In genomic region chr2:65113816-65114215, GRCh38 we compare ENCODE assay signal across 22 cellular contexts.
"Had no signal": no experiment of that assay in that cellular context is flagged by ENCODE, and none has a peak within 500 bp of the region (broad histone marks: within the 10 kb centered on the region; RNA-seq: fewer than 3 reads in every experiment).

No MANE protein-coding gene starts in this region.

- DNase-seq: activated B cell treated with CpG ODN at 0.5 μM for 24 hours; activated CD4-positive, alpha-beta T cell treated with anti-CD3 and anti-CD28 coated beads, Interleukin-2, amount 50 U/mL, for 1 hour; activated effector memory CD4-positive, alpha-beta T cell treated with Interleukin-2 at 50 U/mL for 16 hours; activated naive CD4-positive, alpha-beta T cell treated with anti-CD3 and anti-CD28 coated beads, Interleukin-2, amount 50 U/mL, for 16 hours; cortex of kidney; effector CD4-positive, alpha-beta T cell; foreskin fibroblast; glutamatergic neuron; left ventricle myocardium superior; mesenchymal stem cell; occipital lobe; right cardiac atrium; small intestine; stimulated activated CD4-positive, alpha-beta T cell treated with anti-CD3 and anti-CD28 coated beads, Interleukin-4, amount 100 ng/mL, for 4 hours; stimulated activated CD8-positive, alpha-beta memory T cell treated with anti-CD3 and anti-CD28 coated beads, Interleukin-4, amount 100 ng/mL, for 48 hours; stimulated activated naive CD8-positive, alpha-beta T cell treated with anti-CD3 and anti-CD28 coated beads, Interleukin-15, Interleukin-2, amounts not matched to agents 100 U/mL and 50 U/mL, for 24 hours; T-helper 2 cell had no signal

- H3K27me3 Mint-ChIP-seq: activated B cell treated with CpG ODN at 0.5 μM for 24 hours; central memory CD8-positive, alpha-beta T cell; natural killer cell treated with Interleukin-12 subunit alpha and Interleukin-12 subunit beta and Interleukin-15 and Interleukin-18, amount 100 ng/mL, for 72 hours; progenitor cell of endocrine pancreas had no signal

- H3K36me3 Mint-ChIP-seq: natural killer cell treated with Interleukin-12 subunit alpha and Interleukin-12 subunit beta and Interleukin-15 and Interleukin-18, amount 100 ng/mL, for 72 hours had no signal

- H3K4me3 Mint-ChIP-seq: activated B cell treated with CpG ODN at 0.5 μM for 24 hours; brain; central memory CD8-positive, alpha-beta T cell; natural killer cell treated with Interleukin-12 subunit alpha and Interleukin-12 subunit beta and Interleukin-15 and Interleukin-18, amount 100 ng/mL, for 72 hours had no signal

- H3K9me3 Mint-ChIP-seq: activated B cell treated with CpG ODN at 0.5 μM for 24 hours; central memory CD8-positive, alpha-beta T cell; natural killer cell treated with Interleukin-12 subunit alpha and Interleukin-12 subunit beta and Interleukin-15 and Interleukin-18, amount 100 ng/mL, for 72 hours had no signal

- FAIRE-seq: endothelial cell of umbilical vein, small intestine had no signal

- ATAC-seq: left ventricle myocardium superior; natural killer cell treated with Interleukin-12 subunit alpha and Interleukin-12 subunit beta and Interleukin-15 and Interleukin-18, amount 100 ng/mL, for 72 hours; right cardiac atrium; stimulated activated naive CD8-positive, alpha-beta T cell treated with anti-CD3 and anti-CD28 coated beads, Interleukin-15, Interleukin-2, amounts not matched to agents 100 U/mL and 50 U/mL, for 24 hours had no signal

- H3K27ac Mint-ChIP-seq: activated B cell treated with CpG ODN at 0.5 μM for 24 hours; brain; natural killer cell treated with Interleukin-12 subunit alpha and Interleukin-12 subunit beta and Interleukin-15 and Interleukin-18, amount 100 ng/mL, for 72 hours; progenitor cell of endocrine pancreas had no signal
